ENCODE assay signal across 8 cellular contexts in genomic region chr17:1203111-1203966, GRCh38. TPM values are rescaled to one million over a fixed set of nuclear protein-coding genes. Genes with fewer than 3 reads are reported as not detected.
A peak's percentile ranks its signal among the peaks of the same experiment; 100 is the strongest.
DNase-seq lines count a peak whose midpoint lies in the region; ATAC-seq, FAIRE-seq and TF ChIP-seq lines count a peak whose summit lies in the region.

No MANE protein-coding gene starts in this region.

- H3K36me3 ChIP-seq in liver (ENCODE audit: control insufficient read depth in 4 of 4, insufficient read depth in 3 of 4, low read depth in 1 of 4, low read length in 3 of 4) (no peaks in the 10 kb centered on the region), HepG2 (replicated peaks in 1 of 2; ENCODE audit: control insufficient read depth in 1 of 2, insufficient read depth in 2 of 2, low read length in 2 of 2) (no peaks in the 10 kb centered on the region), duodenal mucosa (ENCODE audit: control insufficient read depth in 1 of 2, insufficient read depth in 2 of 2, low read length in 2 of 2) (no peaks in the 10 kb centered on the region)

- no peak for FAIRE-seq in HepG2 (lab: Jason Lieb, UNC)

- H3K4me3 ChIP-seq in liver (ENCODE audit: low read depth in 1 of 3, low read length in 3 of 3), result peak overlapping the region; percentile 40 to 49 (median 44)
- no peak overlapping the region for H3K4me3 ChIP-seq in HepG2 (replicated peaks in 1 of 3; ENCODE audit: insufficient read depth in 1 of 3, low read depth in 2 of 3, low read length in 3 of 3)
- peak overlapping the region; percentile 60 to 74 for H3K4me3 ChIP-seq in duodenal mucosa (ENCODE audit: low read depth in 1 of 2, low read length in 2 of 2)
- no peak overlapping the region for H3K4me3 ChIP-seq in lower leg skin (ENCODE audit: low read depth, poor library complexity, severe bottlenecking)

- no peak overlapping the region for H3K9ac ChIP-seq in liver (ENCODE audit: low read depth in 1 of 2, low read length in 2 of 2)
- H3K9ac ChIP-seq in HepG2 (ENCODE audit: insufficient read depth, low read depth, low read length), result no peak overlapping the region
- H3K9ac ChIP-seq in duodenal mucosa (ENCODE audit: low read depth in 1 of 2, low read length in 2 of 2), result peak overlapping the region; percentile 43 to 47

- ATAC-seq in HepG2, result no peak; the same call in 2 of the 3 replicates

- no peak for TF ChIP-seq RAD21 in liver (IDR thresholded peaks at IDR 0.05)
- no peak for TF ChIP-seq RAD21 in HepG2 (CRISPR knock-in tag; IDR thresholded peaks at IDR 0.05)

- H2AFZ ChIP-seq in HepG2 (ENCODE audit: low read length), result no peak overlapping the region

- no peak overlapping the region for H3K4me2 ChIP-seq in HepG2 (ENCODE audit: low read depth, low read length)

- H4K20me1 ChIP-seq in HepG2 (ENCODE audit: insufficient read depth, low read length), result no peaks in the 10 kb centered on the region

- DNase-seq in HepG2 (ENCODE audit: low spot score), result no peak
- DNase-seq in activated CD4-positive, CD25-positive, alpha-beta regulatory T cell (lab: John Stamatoyannopoulos, UW), result peak; percentile 38 to 45 (median 40)
- DNase-seq in lower leg skin (ENCODE audit: low spot score in 2 of 2), result peak; percentile 66 to 94
- peak; percentile 32 for DNase-seq in stimulated activated CD8-positive, alpha-beta memory T cell treated with anti-CD3 and anti-CD28 coated beads, Interleukin-15, amount 100 ng/mL, for 1 hour (ENCODE audit: low read depth)
- DNase-seq in RPMI8226, result no peak
- no peak for DNase-seq in UCSD-AML1 (lab: John Stamatoyannopoulos, UW; ENCODE audit: unreplicated experiment)

- intact Hi-C loops in HepG2 (cut with micrococcal nuclease; ENCODE audit: unreplicated experiment), result no loop called here
- intact Hi-C loops in lower leg skin (cut with DNase I; ENCODE audit: low total_unique reads), result no loop called here

- H3K27ac ChIP-seq in liver (ENCODE audit: low read depth in 1 of 2, low read length in 2 of 2) (peak overlapping the region in 1 of 2 donors; percentile 31), HepG2 (ENCODE audit: extremely low read length, insufficient read depth, low read length) (no peak overlapping the region), duodenal mucosa (ENCODE audit: low read depth, low read length) (peak overlapping the region; percentile 32)

- H3K4me1 ChIP-seq in liver (ENCODE audit: control insufficient read depth in 4 of 4, insufficient read depth in 4 of 4, low read length in 3 of 4), result peaks cover 0 to 7% (median 1%) of the 10 kb centered on the region in 4 donors
- no peaks in the 10 kb centered on the region for H3K4me1 ChIP-seq in HepG2 (ENCODE audit: insufficient read depth, low read length)
- peaks cover 7 to 18% of the 10 kb centered on the region in 2 donors for H3K4me1 ChIP-seq in duodenal mucosa (ENCODE audit: control insufficient read depth in 1 of 2, insufficient read depth in 2 of 2, low read length in 2 of 2)

- TF ChIP-seq EP300 in HepG2 (IDR thresholded peaks at IDR 0.05; ENCODE audit: low read depth in 2 of 2, low read length in 2 of 2), result no peak
- TF ChIP-seq EP300 in HepG2 (CRISPR knock-in tag; IDR thresholded peaks at IDR 0.05; ENCODE audit: borderline replicate concordance), result no peak

- H3K27me3 ChIP-seq in liver (ENCODE audit: control insufficient read depth in 4 of 4, insufficient read depth in 4 of 4, low read length in 3 of 4) (no peaks in the 10 kb centered on the region), HepG2 (ENCODE audit: control insufficient read depth in 1 of 2, insufficient read depth in 2 of 2, low read length in 2 of 2) (peaks cover 0 to 25% of the 10 kb centered on the region in 2 experiments; a peak in 2 of 5 replicates), duodenal mucosa (ENCODE audit: control insufficient read depth in 1 of 2, insufficient read depth in 2 of 2, low read length in 2 of 2) (no peaks in the 10 kb centered on the region)

- whole genome bisulfite sequencing in liver, result 16% methylated on average over 84 of the region's 91 CpGs
- WGBS in HepG2 (ENCODE audit: low lambda C conversion rate), result 77% methylated on average over 41 of the region's 91 CpGs
- 14 to 29% methylated on average over 20 to 50 of the region's 91 CpGs for WGBS in lower leg skin, 2 donors

- no TSS peak for BruUV-seq in HepG2 (replicated peaks; lab: Mats Ljungman, UMichigan)

- POLR2A ChIA-PET in HepG2 (lab: Yijun Ruan, JAX), result no interaction called here

- no peaks in the 10 kb centered on the region for H3K79me2 ChIP-seq in HepG2 (ENCODE audit: insufficient read depth, low read length)

- in situ Hi-C loops in HepG2 (cut with HindIII; ENCODE audit: extremely low pct_ligation_motif_present, low pct_unique_long_range_greater_than_20kb), result no loop called here

- TF ChIP-seq CTCF in liver (IDR thresholded peaks at IDR 0.05; ENCODE audit: low read depth, low read length, missing input control) (no peak), HepG2 (CRISPR knock-in tag; IDR thresholded peaks at IDR 0.05) (no peak), lower leg skin (IDR thresholded peaks at IDR 0.05) (no peak)

- CTCF ChIA-PET in HepG2 (lab: Yijun Ruan, JAX; ENCODE audit: low intra/inter-chr PET ratio, low total read pairs), result no interaction called here

- TF ChIP-seq POLR2A in HepG2 (IDR thresholded peaks at IDR 0.05; ENCODE audit: insufficient read depth in 1 of 2, low read depth in 2 of 2, low read length in 2 of 2), result no peak
- TF ChIP-seq POLR2A in lower leg skin (IDR thresholded peaks at IDR 0.05), result no peak

- H3K9me3 ChIP-seq in liver (ENCODE audit: control insufficient read depth in 4 of 4, low read length in 3 of 4) (peaks cover 0 to 2% (median 0%) of the 10 kb centered on the region in 4 donors), HepG2 (ENCODE audit: low read length) (no peaks in the 10 kb centered on the region), duodenal mucosa (ENCODE audit: control insufficient read depth in 1 of 2, low read length in 2 of 2) (no peaks in the 10 kb centered on the region)

TF ChIP-seq in liver, 16 proteins besides CTCF, POLR2A, EP300 and RAD21 (continues in another document):
- TF ChIP-seq HNF4A (conservative IDR thresholded peaks at IDR 0.05), result no peak
- TF ChIP-seq EGR1 (IDR thresholded peaks at IDR 0.05; ENCODE audit: low read depth in 2 of 2), result no peak
- no peak for TF ChIP-seq HNF4G (IDR thresholded peaks at IDR 0.05)
- TF ChIP-seq ZBTB33 (IDR thresholded peaks at IDR 0.05), result no peak

TF ChIP-seq in HepG2, 621 proteins besides CTCF, POLR2A, EP300 and RAD21 (continues in another document):
- TF ChIP-seq USF2 (IDR thresholded peaks at IDR 0.05; ENCODE audit: low read depth, low read length), result no peak
- no peak for TF ChIP-seq USF2 (CRISPR knock-in tag; IDR thresholded peaks at IDR 0.05; ENCODE audit: borderline replicate concordance)
- no peak for TF ChIP-seq FOXJ3 (CRISPR knock-in tag; IDR thresholded peaks at IDR 0.05; ENCODE audit: borderline replicate concordance)

RNA-seq across cellular contexts. Expression of gene ABR, which starts 23.6 kb away (rescaled TPM):
- total RNA-seq in liver (10 to 100 TPM; 10.0 to 12.9 TPM), HepG2 (2016; rRNA removed; fragmentation: Illumina TruSeq; extraction: Trizol) (10.9 and 12.4 TPM in 2 replicates), lower leg skin (10 to 100 TPM; 60.9 to 98.8 (median 88.3) TPM)
- polyA plus RNA-seq in liver (1 to 10 TPM; 2.7 to 3.6 TPM), HepG2 (2011; rRNA removed) (40.4 TPM in 2 replicates)
- total RNA-seq in HepG2 (2016; cell fraction: cytosol; rRNA removed; fragmentation: Illumina TruSeq; extraction: Trizol; ENCODE audit: low read depth), result 5.9 and 7.8 TPM in 2 replicates
- total RNA-seq in HepG2 (2016; cell fraction: insoluble cytoplasmic fraction; rRNA removed; fragmentation: Illumina TruSeq; extraction: Trizol), result 9.1 and 11.6 TPM in 2 replicates
- 9.3 and 10.5 TPM in 2 replicates for total RNA-seq in HepG2 (2016; cell fraction: membrane; rRNA removed; fragmentation: Illumina TruSeq; extraction: Trizol)
- 8.0 and 11.0 TPM in 2 replicates for total RNA-seq in HepG2 (2016; cell fraction: nucleus; rRNA removed; fragmentation: Illumina TruSeq; extraction: Trizol)
- 13.2 and 21.6 TPM in 2 replicates for polyA plus RNA-seq in HepG2 (2011; cell fraction: cytosol; rRNA removed)
- 68.7 and 98.6 TPM in 2 replicates for polyA plus RNA-seq in HepG2 (2011; cell fraction: nucleus; rRNA removed)
- 10.2 and 11.3 TPM in 2 replicates for polyA plus RNA-seq in HepG2 (2012)
- polyA plus RNA-seq in HepG2 (2016; cell fraction: cytosol; fragmentation: Illumina TruSeq; extraction: Trizol; ENCODE audit: low read depth), result 0.85 and 1.1 TPM in 2 replicates
- 8.6 and 11.0 TPM in 2 replicates for polyA plus RNA-seq in HepG2 (2016; cell fraction: insoluble cytoplasmic fraction; fragmentation: Illumina TruSeq; extraction: Trizol; ENCODE audit: low read depth)
- 2.9 and 3.5 TPM in 2 replicates for polyA plus RNA-seq in HepG2 (2016; cell fraction: membrane; fragmentation: Illumina TruSeq; extraction: Trizol; ENCODE audit: low read depth)
- 18.8 and 21.3 TPM in 2 replicates for polyA plus RNA-seq in HepG2 (2016; cell fraction: nucleus; fragmentation: Illumina TruSeq; extraction: Trizol; ENCODE audit: insufficient read depth, low read depth)
- polyA minus RNA-seq in HepG2 (2011; rRNA and poly(A)+ RNA removed; ENCODE audit: low replicate concordance), result 37.5 and 62.6 TPM in 2 replicates
- 19.0 and 21.4 TPM in 2 replicates for polyA minus RNA-seq in HepG2 (2011; cell fraction: cytosol; rRNA and poly(A)+ RNA removed)
- polyA minus RNA-seq in HepG2 (2011; cell fraction: nucleus; rRNA and poly(A)+ RNA removed), result 24.5 and 24.6 TPM in 2 replicates

Comparison
In these comparisons a context has a peak if more than half of its experiments do, and no peak if none do; other contexts are left out.
1. H3K4me3 ChIP-seq: peak in liver (3 of 3) and duodenal mucosa (2 of 2); none in HepG2 (0 of 3) and lower leg skin (single experiment).
2. H3K9ac ChIP-seq: peak in duodenal mucosa (2 of 2); none in liver (0 of 2) and HepG2 (single experiment).
3. DNase-seq: peak in activated CD4-positive, CD25-positive, alpha-beta regulatory T cell (4 of 4), lower leg skin (2 of 2) and stimulated activated CD8-positive, alpha-beta memory T cell treated with anti-CD3 and anti-CD28 coated beads, Interleukin-15, amount 100 ng/mL, for 1 hour (single experiment); none in HepG2 (single experiment), RPMI8226 (single experiment) and UCSD-AML1 (single experiment).